Comparison of ENCODE assay signal across 8 cellular contexts in genomic region chr12:53232641-53233538, GRCh38. TPM values are rescaled to one million over a fixed set of nuclear protein-coding genes. Genes with fewer than 3 reads are reported as not detected.
DNase-seq lines count a peak whose midpoint lies in the region; ATAC-seq, FAIRE-seq and TF ChIP-seq lines count a peak whose summit lies in the region.

No MANE protein-coding gene starts in this region.

- no peaks in the 10 kb centered on the region for H3K36me3 Mint-ChIP-seq in activated CD8-positive, alpha-beta memory T cell treated with anti-CD3 and anti-CD28 coated beads, Interleukin-2, amount 10 ng/mL, durations not matched to agents 7 days and 5 days
- H3K36me3 Mint-ChIP-seq in brain, result no peaks in the 10 kb centered on the region
- H3K36me3 Mint-ChIP-seq in stimulated activated naive CD8-positive, alpha-beta T cell treated with anti-CD3 and anti-CD28 coated beads, Interleukin-15, Interleukin-2, amounts not matched to agents 100 ng/mL and 50 ng/mL, for 24 hours (ENCODE audit: low read depth), result no peaks in the 10 kb centered on the region

- BruUV-seq in OCI-LY7 (replicated peaks; lab: Mats Ljungman, UMichigan), result no TSS peak

- H4K20me1 ChIP-seq in OCI-LY7 (ENCODE audit: insufficient read depth, low read length) (no peaks in the 10 kb centered on the region), keratinocyte (ENCODE audit: control insufficient read depth, extremely low read depth, insufficient read depth, low read length) (no peaks in the 10 kb centered on the region)

- POLR2A ChIA-PET in OCI-LY7 (lab: Charles Lee), result no interaction called here

- peak overlapping the region; percentile 73 for H3K4me3 Mint-ChIP-seq in activated CD8-positive, alpha-beta memory T cell treated with anti-CD3 and anti-CD28 coated beads, Interleukin-2, amount 10 ng/mL, durations not matched to agents 7 days and 5 days
- peak overlapping the region; percentile 76 to 90 (median 85) for H3K4me3 Mint-ChIP-seq in brain
- peak overlapping the region; percentile 86 for H3K4me3 Mint-ChIP-seq in stimulated activated naive CD8-positive, alpha-beta T cell treated with anti-CD3 and anti-CD28 coated beads, Interleukin-15, Interleukin-2, amounts not matched to agents 100 ng/mL and 50 ng/mL, for 24 hours

- no peaks in the 10 kb centered on the region for H3K27me3 ChIP-seq in keratinocyte (ENCODE audit: control insufficient read depth, extremely low read depth, insufficient read depth, low read length)

- no peak for DNase-seq in activated CD8-positive, alpha-beta memory T cell treated with anti-CD3 and anti-CD28 coated beads, Interleukin-2, amount 10 ng/mL, durations not matched to agents 7 days and 5 days
- DNase-seq in activated CD8-positive, alpha-beta memory T cell treated with anti-CD3 and anti-CD28 coated beads, Interleukin-2, amount 50 U/mL, for 48 hours, result no peak
- DNase-seq in OCI-LY7 (ENCODE audit: low spot score) (no peak), keratinocyte (ENCODE audit: low read depth, low spot score) (no peak), germinal center (ENCODE audit: low spot score) (no peak)

- no peaks in the 10 kb centered on the region for H3K36me3 ChIP-seq in OCI-LY7 (ENCODE audit: insufficient read depth, low read length)
- peaks cover 0 to 1% of the 10 kb centered on the region in 2 experiments for H3K36me3 ChIP-seq in keratinocyte (ENCODE audit: control insufficient read depth in 2 of 2, extremely low read depth in 1 of 2, insufficient read depth in 2 of 2, low read length in 2 of 2)

- peak; percentile 56 for ATAC-seq in activated CD8-positive, alpha-beta memory T cell treated with anti-CD3 and anti-CD28 coated beads, Interleukin-2, amount 10 ng/mL, durations not matched to agents 7 days and 5 days
- no peak for ATAC-seq in HG03025 (IDR thresholded peaks at IDR 0.05; ENCODE audit: low FRiP score, unreplicated experiment)

- FAIRE-seq in keratinocyte (lab: Jason Lieb, UNC), result peak; percentile 84

- H3K9me2 ChIP-seq in OCI-LY7 (ENCODE audit: insufficient read depth, low read length), result no peaks in the 10 kb centered on the region

- H3K9ac ChIP-seq in keratinocyte (ENCODE audit: control insufficient read depth, extremely low read depth, insufficient read depth, low read length), result peak overlapping the region; percentile 63

- dilution Hi-C loops in keratinocyte (cut with MboI; ENCODE audit: extremely low pct_ligation_motif_present, low sequenced_read_pairs), result no loop called here

- peak overlapping the region; percentile 58 for H3K27ac Mint-ChIP-seq in activated CD8-positive, alpha-beta memory T cell treated with anti-CD3 and anti-CD28 coated beads, Interleukin-2, amount 10 ng/mL, durations not matched to agents 7 days and 5 days
- H3K27ac Mint-ChIP-seq in brain, result peak overlapping the region; percentile 79 to 97 (median 84)
- H3K27ac Mint-ChIP-seq in stimulated activated naive CD8-positive, alpha-beta T cell treated with anti-CD3 and anti-CD28 coated beads, Interleukin-15, Interleukin-2, amounts not matched to agents 100 ng/mL and 50 ng/mL, for 24 hours, result peak overlapping the region; percentile 85

- no peaks in the 10 kb centered on the region for H3K9me3 Mint-ChIP-seq in activated CD8-positive, alpha-beta memory T cell treated with anti-CD3 and anti-CD28 coated beads, Interleukin-2, amount 10 ng/mL, durations not matched to agents 7 days and 5 days (ENCODE audit: low read depth)
- H3K9me3 Mint-ChIP-seq in brain, result no peaks in the 10 kb centered on the region
- H3K9me3 Mint-ChIP-seq in stimulated activated naive CD8-positive, alpha-beta T cell treated with anti-CD3 and anti-CD28 coated beads, Interleukin-15, Interleukin-2, amounts not matched to agents 100 ng/mL and 50 ng/mL, for 24 hours, result no peaks in the 10 kb centered on the region

- H2AFZ ChIP-seq in OCI-LY7 (ENCODE audit: low read length) (no peak overlapping the region), keratinocyte (ENCODE audit: control insufficient read depth, low read length) (peak overlapping the region; percentile 41)

- peaks cover 49% of the 10 kb centered on the region for H3K4me1 Mint-ChIP-seq in activated CD8-positive, alpha-beta memory T cell treated with anti-CD3 and anti-CD28 coated beads, Interleukin-2, amount 10 ng/mL, durations not matched to agents 7 days and 5 days
- H3K4me1 Mint-ChIP-seq in brain, result peaks cover 54% of the 10 kb centered on the region
- peaks cover 77% of the 10 kb centered on the region for H3K4me1 Mint-ChIP-seq in stimulated activated naive CD8-positive, alpha-beta T cell treated with anti-CD3 and anti-CD28 coated beads, Interleukin-15, Interleukin-2, amounts not matched to agents 100 ng/mL and 50 ng/mL, for 24 hours (ENCODE audit: low read depth)

- H3K4me1 ChIP-seq in OCI-LY7 (ENCODE audit: insufficient read depth, low read length, poor library complexity, severe bottlenecking), result peaks cover 12% of the 10 kb centered on the region
- H3K4me1 ChIP-seq in keratinocyte (ENCODE audit: control insufficient read depth, extremely low read depth, insufficient read depth, low read length), result peaks cover 52% of the 10 kb centered on the region

- H3K9me1 ChIP-seq in keratinocyte (ENCODE audit: control insufficient read depth, extremely low read depth, insufficient read depth, low read length), result no peaks in the 10 kb centered on the region

- no peaks in the 10 kb centered on the region for H3K27me3 Mint-ChIP-seq in activated CD8-positive, alpha-beta memory T cell treated with anti-CD3 and anti-CD28 coated beads, Interleukin-2, amount 10 ng/mL, durations not matched to agents 7 days and 5 days
- H3K27me3 Mint-ChIP-seq in brain, result peaks cover 53% of the 10 kb centered on the region
- no peaks in the 10 kb centered on the region for H3K27me3 Mint-ChIP-seq in stimulated activated naive CD8-positive, alpha-beta T cell treated with anti-CD3 and anti-CD28 coated beads, Interleukin-15, Interleukin-2, amounts not matched to agents 100 ng/mL and 50 ng/mL, for 24 hours

- H3K9me3 ChIP-seq in OCI-LY7 (ENCODE audit: low read length), result no peaks in the 10 kb centered on the region
- no peaks in the 10 kb centered on the region for H3K9me3 ChIP-seq in keratinocyte (ENCODE audit: control insufficient read depth, low read depth, low read length)

- TF ChIP-seq CTCF in OCI-LY7 (conservative IDR thresholded peaks at IDR 0.05; ENCODE audit: low read length) (no peak), brain (conservative IDR thresholded peaks at IDR 0.05) (no peak), keratinocyte (optimal IDR thresholded peaks at IDR 0.05 in 1 of 3, IDR thresholded peaks at IDR 0.05 in 1 of 3, conservative IDR thresholded peaks at IDR 0.05 in 1 of 3; ENCODE audit: extremely low read depth in 1 of 3, insufficient read depth in 2 of 3, low read length in 3 of 3) (no peak)

- H3K27ac ChIP-seq in OCI-LY7 (ENCODE audit: low read depth, low read length, poor library complexity, severe bottlenecking) (no peak overlapping the region), keratinocyte (ENCODE audit: control insufficient read depth, insufficient read depth, low read length) (peak overlapping the region; percentile 61)

- H3K79me2 ChIP-seq in OCI-LY7 (ENCODE audit: insufficient read depth, low read depth, low read length) (no peaks in the 10 kb centered on the region), keratinocyte (ENCODE audit: control insufficient read depth, insufficient read depth, low read length) (peaks cover 6% of the 10 kb centered on the region)

- H3K4me2 ChIP-seq in OCI-LY7 (ENCODE audit: low read length) (peak overlapping the region; percentile 58; the same call in 1 of the 2 replicates), keratinocyte (ENCODE audit: control insufficient read depth, extremely low read depth, insufficient read depth, low read depth, low read length) (peak overlapping the region; percentile 83)

- intact Hi-C loops in OCI-LY7 (cut with micrococcal nuclease; ENCODE audit: unreplicated experiment), result no loop called here

- CTCF ChIA-PET in activated CD8-positive, alpha-beta memory T cell treated with anti-CD3 and anti-CD28 coated beads, Interleukin-2, amount 10 ng/mL, durations not matched to agents 7 days and 5 days (lab: Charles Lee), result interaction anchor here (0.6 to 2.3 kb wide), 5 partner anchors 17 to 113 kb away, joined by 3 to 6 read pairs (median 3); partner anchors contain the start of genes AAAS and ESPL1
- CTCF ChIA-PET in OCI-LY7 (lab: Charles Lee; ENCODE audit: unreplicated experiment), result interaction anchor here (0.6 kb wide), 1 partner anchor 9 kb away, joined by 5 read pairs; no protein-coding TSS in a partner anchor

- peak overlapping the region; percentile 44 for H3K4me3 ChIP-seq in OCI-LY7 (ENCODE audit: low read depth, low read length, poor library complexity, severe bottlenecking)
- peak overlapping the region; percentile 15 to 44 (median 37) for H3K4me3 ChIP-seq in keratinocyte (ENCODE audit: control insufficient read depth in 2 of 3, extremely low read depth in 1 of 3, insufficient read depth in 2 of 3, low read depth in 1 of 3, low read length in 3 of 3)

RNA-seq across cellular contexts. Expression of gene RARG, which starts 0.9 kb away (rescaled TPM):
- total RNA-seq in activated CD8-positive, alpha-beta memory T cell treated with anti-CD3 and anti-CD28 coated beads, Interleukin-2, amount 10 ng/mL, durations not matched to agents 7 days and 5 days, result 10 to 100 TPM; 29.4 to 38.8 TPM
- total RNA-seq in OCI-LY7 (2014; rRNA removed; shearing (Covaris generic)), result 1.4 and 7.0 TPM in 2 replicates
- 5.1 and 8.4 TPM in 2 replicates for total RNA-seq in OCI-LY7 (2022)
- 4.1 TPM for polyA plus RNA-seq in brain (ENCODE audit: insufficient read depth, low read depth, low replicate concordance)
- polyA plus RNA-seq in keratinocyte, result 26.4 to 31.5 TPM (median 30.9 TPM) in 3 replicates
- 43.6 TPM for polyA plus RNA-seq in keratinocyte (2011; ENCODE audit: low read depth)
- polyA plus RNA-seq in keratinocyte (2011; cell fraction: cytosol; rRNA removed), result 26.0 and 36.6 TPM in 2 replicates
- polyA plus RNA-seq in keratinocyte (2011; cell fraction: nucleus; rRNA removed), result 31.8 and 38.9 TPM in 2 replicates
- 39.6 and 84.0 TPM in 2 replicates for polyA plus RNA-seq in keratinocyte (2012; ENCODE audit: low replicate concordance)
- 48.5 to 64.1 TPM (median 57.6 TPM) in 3 replicates for polyA minus RNA-seq in keratinocyte
- 42.2 TPM for polyA minus RNA-seq in keratinocyte (2011; cell fraction: cytosol; rRNA and poly(A)+ RNA removed)
- polyA minus RNA-seq in keratinocyte (2011; cell fraction: nucleus; rRNA and poly(A)+ RNA removed), result 24.9 and 25.7 TPM in 2 replicates

RNA-seq across cellular contexts. Expression of gene ITGB7, which starts 25.8 kb away (rescaled TPM):
- total RNA-seq in activated CD8-positive, alpha-beta memory T cell treated with anti-CD3 and anti-CD28 coated beads, Interleukin-2, amount 10 ng/mL, durations not matched to agents 7 days and 5 days, result 100 to 1,000 TPM; 567 to 729 TPM
- 48.6 and 51.7 TPM in 2 replicates for total RNA-seq in OCI-LY7 (2014; rRNA removed; shearing (Covaris generic))
- 153 and 207 TPM in 2 replicates for total RNA-seq in OCI-LY7 (2022)
- polyA plus RNA-seq in brain (ENCODE audit: insufficient read depth, low read depth, low replicate concordance) (0.39 TPM), keratinocyte (0.58 to 2.4 TPM (median 0.83 TPM) in 3 replicates)
- polyA plus RNA-seq in keratinocyte (2011; ENCODE audit: low read depth), result 4.2 TPM
- polyA plus RNA-seq in keratinocyte (2011; cell fraction: cytosol; rRNA removed), result 0.19 and 0.21 TPM in 2 replicates
- polyA plus RNA-seq in keratinocyte (2011; cell fraction: nucleus; rRNA removed), result 7.8 and 8.3 TPM in 2 replicates
- polyA plus RNA-seq in keratinocyte (2012; ENCODE audit: low replicate concordance), result 0.76 and 8.4 TPM in 2 replicates
- polyA minus RNA-seq in keratinocyte, result 3.5 to 9.8 TPM (median 4.8 TPM) in 3 replicates
- not detected for polyA minus RNA-seq in keratinocyte (2011; cell fraction: cytosol; rRNA and poly(A)+ RNA removed)
- 3.8 and 4.5 TPM in 2 replicates for polyA minus RNA-seq in keratinocyte (2011; cell fraction: nucleus; rRNA and poly(A)+ RNA removed)

RNA-seq across cellular contexts. Expression of gene ESPL1, which starts 35.2 kb away (rescaled TPM):
- 100 to 1,000 TPM in 1 of 2 experiments, 10 to 100 TPM in 1; 99.0 to 137 TPM for total RNA-seq in activated CD8-positive, alpha-beta memory T cell treated with anti-CD3 and anti-CD28 coated beads, Interleukin-2, amount 10 ng/mL, durations not matched to agents 7 days and 5 days
- 77.4 and 78.2 TPM in 2 replicates for total RNA-seq in OCI-LY7 (2014; rRNA removed; shearing (Covaris generic))
- 121 and 137 TPM in 2 replicates for total RNA-seq in OCI-LY7 (2022)
- 11.8 TPM for polyA plus RNA-seq in brain (ENCODE audit: insufficient read depth, low read depth, low replicate concordance)
- 0.80 to 3.7 TPM (median 3.7 TPM) in 3 replicates for polyA plus RNA-seq in keratinocyte
- 1.3 TPM for polyA plus RNA-seq in keratinocyte (2011; ENCODE audit: low read depth)
- polyA plus RNA-seq in keratinocyte (2011; cell fraction: cytosol; rRNA removed), result 0.46 and 0.64 TPM in 2 replicates
- polyA plus RNA-seq in keratinocyte (2011; cell fraction: nucleus; rRNA removed), result 4.3 and 5.5 TPM in 2 replicates
- polyA plus RNA-seq in keratinocyte (2012; ENCODE audit: low replicate concordance), result 1.0 and 3.0 TPM in 2 replicates
- polyA minus RNA-seq in keratinocyte, result 1.5 to 9.7 TPM (median 5.8 TPM) in 3 replicates
- polyA minus RNA-seq in keratinocyte (2011; cell fraction: cytosol; rRNA and poly(A)+ RNA removed), result 2.9 TPM
- 2.1 and 2.9 TPM in 2 replicates for polyA minus RNA-seq in keratinocyte (2011; cell fraction: nucleus; rRNA and poly(A)+ RNA removed)

RNA-seq across cellular contexts. Expression of gene CSAD, which starts 52.2 kb away (rescaled TPM):
- 10 to 100 TPM; 19.6 to 28.1 TPM for total RNA-seq in activated CD8-positive, alpha-beta memory T cell treated with anti-CD3 and anti-CD28 coated beads, Interleukin-2, amount 10 ng/mL, durations not matched to agents 7 days and 5 days
- 18.9 and 25.8 TPM in 2 replicates for total RNA-seq in OCI-LY7 (2014; rRNA removed; shearing (Covaris generic))
- total RNA-seq in OCI-LY7 (2022), result 26.9 and 32.0 TPM in 2 replicates
- 2.6 TPM for polyA plus RNA-seq in brain (ENCODE audit: insufficient read depth, low read depth, low replicate concordance)
- polyA plus RNA-seq in keratinocyte, result 7.9 to 29.5 TPM (median 19.5 TPM) in 3 replicates
- 8.0 TPM for polyA plus RNA-seq in keratinocyte (2011; ENCODE audit: low read depth)
- polyA plus RNA-seq in keratinocyte (2011; cell fraction: cytosol; rRNA removed), result 1.4 and 1.9 TPM in 2 replicates
- polyA plus RNA-seq in keratinocyte (2011; cell fraction: nucleus; rRNA removed), result 126 and 152 TPM in 2 replicates
- 5.8 and 23.3 TPM in 2 replicates for polyA plus RNA-seq in keratinocyte (2012; ENCODE audit: low replicate concordance)
- 5.6 to 17.6 TPM (median 17.2 TPM) in 3 replicates for polyA minus RNA-seq in keratinocyte
- polyA minus RNA-seq in keratinocyte (2011; cell fraction: cytosol; rRNA and poly(A)+ RNA removed), result 3.1 TPM
- polyA minus RNA-seq in keratinocyte (2011; cell fraction: nucleus; rRNA and poly(A)+ RNA removed), result 20.0 and 28.5 TPM in 2 replicates

RNA-seq across cellular contexts. Expression of gene ZNF740, which starts 52.4 kb away (rescaled TPM):
- 10 to 100 TPM; 35.8 to 47.0 TPM for total RNA-seq in activated CD8-positive, alpha-beta memory T cell treated with anti-CD3 and anti-CD28 coated beads, Interleukin-2, amount 10 ng/mL, durations not matched to agents 7 days and 5 days
- total RNA-seq in OCI-LY7 (2014; rRNA removed; shearing (Covaris generic)), result 26.1 and 31.6 TPM in 2 replicates
- 58.2 and 66.5 TPM in 2 replicates for total RNA-seq in OCI-LY7 (2022)
- 11.0 TPM for polyA plus RNA-seq in brain (ENCODE audit: insufficient read depth, low read depth, low replicate concordance)
- polyA plus RNA-seq in keratinocyte, result 6.5 to 11.8 TPM (median 10.3 TPM) in 3 replicates
- 9.7 TPM for polyA plus RNA-seq in keratinocyte (2011; ENCODE audit: low read depth)
- 3.6 and 4.5 TPM in 2 replicates for polyA plus RNA-seq in keratinocyte (2011; cell fraction: cytosol; rRNA removed)
- 21.7 and 25.7 TPM in 2 replicates for polyA plus RNA-seq in keratinocyte (2011; cell fraction: nucleus; rRNA removed)
- 5.5 and 6.5 TPM in 2 replicates for polyA plus RNA-seq in keratinocyte (2012; ENCODE audit: low replicate concordance)
- 3.8 to 17.4 TPM (median 15.6 TPM) in 3 replicates for polyA minus RNA-seq in keratinocyte
- polyA minus RNA-seq in keratinocyte (2011; cell fraction: cytosol; rRNA and poly(A)+ RNA removed), result 3.3 TPM
- polyA minus RNA-seq in keratinocyte (2011; cell fraction: nucleus; rRNA and poly(A)+ RNA removed), result 8.7 and 9.6 TPM in 2 replicates
